ENCODE assay signal across 23 cellular contexts in genomic region chr11:130555251-130555841, GRCh38.
DNase-seq lines count a peak whose midpoint lies in the region; ATAC-seq and TF ChIP-seq lines count a peak whose summit lies in the region.
"Had no signal": no experiment of that assay in that cellular context is flagged by ENCODE, and none has a peak within 500 bp of the region (broad histone marks: within the 10 kb centered on the region; RNA-seq: fewer than 3 reads in every experiment).

No MANE protein-coding gene starts in this region.

- H3K9me3 ChIP-seq in stomach (no peaks in the 10 kb centered on the region), Peyer's patch (no peaks in the 10 kb centered on the region)
- H3K9me3 ChIP-seq: lower lobe of right lung, prostate gland, thyroid gland had no signal

- H3K4me1 ChIP-seq in stomach (peaks cover 0 to 32% (median 4%) of the 10 kb centered on the region in 4 donors), Peyer's patch (no peaks in the 10 kb centered on the region)
- H3K4me1 ChIP-seq: prostate gland had no signal

- DNase-seq in H4 (ENCODE audit: low spot score) (peak; percentile 44), astrocyte of the hippocampus (ENCODE audit: low read depth, low spot score) (peak; percentile 58), left cardiac atrium (peak; percentile 60), stomach (peak; percentile 79), Peyer's patch (no peak), islet precursor cell (no peak), NCI-H2196 (lab: John Stamatoyannopoulos, UW; ENCODE audit: unreplicated experiment) (no peak)
- DNase-seq: activated CD4-positive, alpha-beta memory T cell treated with anti-CD3 and anti-CD28 coated beads for 36 hours; activated CD4-positive, CD25-positive, alpha-beta regulatory T cell; activated effector memory CD4-positive, alpha-beta T cell treated with anti-CD3 and anti-CD28 coated beads, Interleukin-2, amount 50 U/mL, for 16 hours; activated naive CD8-positive, alpha-beta T cell treated with anti-CD3 and anti-CD28 coated beads, Interleukin-2, amount 50 U/mL, for 24 hours; dermis blood vessel endothelial cell; foreskin melanocyte; hippocampal formation; lower lobe of right lung; NCI-H1417; NCI-H524; stimulated activated CD4-positive, alpha-beta T cell treated with anti-CD3 and anti-CD28 coated beads, Interleukin-4, amount 100 ng/mL, for 1 hour; stimulated activated naive CD4-positive, alpha-beta T cell; T1000; thyroid gland had no signal

- no peaks in the 10 kb centered on the region for H3K27me3 ChIP-seq in stomach
- H3K27me3 ChIP-seq in Peyer's patch: no peaks in the 10 kb centered on the region
- H3K27me3 ChIP-seq: thyroid gland had no signal

- H3K27ac ChIP-seq in stomach: peak overlapping the region in 4 of 5 donors; percentile 34 to 57 (median 44)
- H3K27ac ChIP-seq in Peyer's patch: no peak overlapping the region
- H3K27ac ChIP-seq: lower lobe of right lung, prostate gland, thyroid gland had no signal

- H3K4me3 ChIP-seq in stomach (no peak overlapping the region), Peyer's patch (no peak overlapping the region)
- H3K4me3 ChIP-seq: lower lobe of right lung, prostate gland, thyroid gland had no signal

- TF ChIP-seq CTCF in stomach (IDR thresholded peaks at IDR 0.05): no peak
- no peak for TF ChIP-seq CTCF in Peyer's patch (IDR thresholded peaks at IDR 0.05)

- intact Hi-C loops in left cardiac atrium (cut with DNase I) (no loop called here), stomach (cut with DNase I; ENCODE audit: low total_unique reads) (no loop called here)

- WGBS in stomach, 5 donors: 28 to 64% (median 50%) methylated on average over 6 of the region's 6 CpGs

- ATAC-seq in left cardiac atrium: peak; percentile 55 to 84
- ATAC-seq in HG03469 (IDR thresholded peaks at IDR 0.05; ENCODE audit: unreplicated experiment): no peak
- ATAC-seq: activated naive CD8-positive, alpha-beta T cell treated with anti-CD3 and anti-CD28 coated beads, Interleukin-2, amount 50 U/mL, for 24 hours had no signal

- H3K36me3 ChIP-seq in stomach (no peaks in the 10 kb centered on the region), Peyer's patch (no peaks in the 10 kb centered on the region)
- H3K36me3 ChIP-seq: lower lobe of right lung, prostate gland, thyroid gland had no signal

- TF ChIP-seq EP300 in stomach (IDR thresholded peaks at IDR 0.05): no peak

- TF ChIP-seq POLR2A in stomach (IDR thresholded peaks at IDR 0.05) (no peak), Peyer's patch (IDR thresholded peaks at IDR 0.05) (no peak)

Comparison
In these comparisons a context has a peak if more than half of its experiments do, and no peak if none do; other contexts are left out.
1. DNase-seq: peak in H4 (single experiment), astrocyte of the hippocampus (single experiment), left cardiac atrium (single experiment) and stomach (single experiment); none in Peyer's patch (0 of 3), islet precursor cell (single experiment) and NCI-H2196 (single experiment).
2. H3K27ac ChIP-seq: peak in stomach (4 of 5); none in Peyer's patch (0 of 4).